Comparison of ENCODE assay signal across 29 cellular contexts in the genomic region with DNA sequence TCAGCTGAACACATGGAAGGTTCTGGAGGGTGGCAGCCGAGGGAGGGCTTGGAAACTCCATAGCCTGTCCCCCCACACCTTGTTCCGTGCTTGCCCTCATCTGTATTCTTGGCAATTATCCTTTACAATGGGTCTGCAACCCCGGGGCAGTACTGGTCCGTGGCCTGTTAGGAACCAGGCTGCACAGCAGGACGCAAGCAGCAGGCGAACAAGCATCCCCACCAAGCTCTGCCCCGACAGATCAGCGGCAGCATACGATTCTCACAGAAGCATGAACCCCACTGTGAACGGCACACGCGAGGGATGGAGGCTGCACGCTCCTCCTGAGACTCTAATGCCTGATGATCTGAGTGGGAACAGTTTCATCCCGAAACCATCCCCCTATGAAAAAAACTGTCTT.
"Had no signal": no experiment of that assay in that cellular context is flagged by ENCODE, and none has a peak within 500 bp of the region (broad histone marks: within the 10 kb centered on the region; RNA-seq: fewer than 3 reads in every experiment).

No MANE protein-coding gene starts in this region.

- H3K27me3 Mint-ChIP-seq: effector memory CD8-positive, alpha-beta T cell; memory B cell; type B pancreatic cell had no signal

- H3K36me3 ChIP-seq: neural progenitor cell had no signal

- H3K4me3 Mint-ChIP-seq: effector memory CD8-positive, alpha-beta T cell; memory B cell; nephron; neural progenitor cell; type B pancreatic cell had no signal

- H3K4me3 ChIP-seq: coronary artery, esophagus squamous epithelium, heart right ventricle, lung, neural progenitor cell, prostate gland, right atrium auricular region, smooth muscle cell, stomach, thyroid gland had no signal

- H2AFZ ChIP-seq: neural progenitor cell, parathyroid adenoma had no signal

- H3K9me3 ChIP-seq: prostate gland, right atrium auricular region, thyroid gland had no signal

- H3K27ac Mint-ChIP-seq: effector memory CD8-positive, alpha-beta T cell; memory B cell; nephron; neural progenitor cell; type B pancreatic cell had no signal

- H3K4me1 ChIP-seq: prostate gland had no signal

- H3K9ac ChIP-seq: neural progenitor cell, parathyroid adenoma had no signal

- ATAC-seq: effector memory CD8-positive, alpha-beta T cell; heart right ventricle; left colon; left ventricle myocardium superior; sciatic nerve had no signal

- H3K27me3 ChIP-seq: esophagus squamous epithelium, heart right ventricle, neural progenitor cell, right atrium auricular region, stomach, thyroid gland had no signal

- H3K9me3 Mint-ChIP-seq: effector memory CD8-positive, alpha-beta T cell; memory B cell; nephron; type B pancreatic cell had no signal

- H3K27ac ChIP-seq: coronary artery, esophagus squamous epithelium, heart right ventricle, neural progenitor cell, parathyroid adenoma, prostate gland, right atrium auricular region, stomach, thyroid gland had no signal

- H3K4me2 ChIP-seq: neural progenitor cell, smooth muscle cell had no signal

- DNase-seq: dermis blood vessel endothelial cell; effector memory CD8-positive, alpha-beta T cell; erythroblast; esophagus squamous epithelium; foreskin melanocyte; glutamatergic neuron; heart right ventricle; hippocampal formation; kidney glomerular epithelial cell; left colon; left ventricle myocardium superior; stimulated activated CD4-positive, alpha-beta T cell treated with anti-CD3 and anti-CD28 coated beads, Interleukin-12 subunit alpha, Interleukin-12 subunit beta, amount 100 ng/mL, for 4 hours; stimulated activated CD4-positive, alpha-beta T cell treated with anti-CD3 and anti-CD28 coated beads, Interleukin-1b, Interleukin-23, amount 100 ng/mL, for 48 hours; stimulated activated CD4-positive, alpha-beta T cell treated with anti-CD3 and anti-CD28 coated beads, Interleukin-4, amount 100 ng/mL, for 1 hour; stimulated activated CD8-positive, alpha-beta memory T cell treated with anti-CD3 and anti-CD28 coated beads, Interleukin-4, amount 100 ng/mL, for 48 hours; stimulated activated naive CD4-positive, alpha-beta T cell treated with Interleukin-2 at 50 U/mL for 16 hours; stomach; thyroid gland had no signal
